In the genomic region with DNA sequence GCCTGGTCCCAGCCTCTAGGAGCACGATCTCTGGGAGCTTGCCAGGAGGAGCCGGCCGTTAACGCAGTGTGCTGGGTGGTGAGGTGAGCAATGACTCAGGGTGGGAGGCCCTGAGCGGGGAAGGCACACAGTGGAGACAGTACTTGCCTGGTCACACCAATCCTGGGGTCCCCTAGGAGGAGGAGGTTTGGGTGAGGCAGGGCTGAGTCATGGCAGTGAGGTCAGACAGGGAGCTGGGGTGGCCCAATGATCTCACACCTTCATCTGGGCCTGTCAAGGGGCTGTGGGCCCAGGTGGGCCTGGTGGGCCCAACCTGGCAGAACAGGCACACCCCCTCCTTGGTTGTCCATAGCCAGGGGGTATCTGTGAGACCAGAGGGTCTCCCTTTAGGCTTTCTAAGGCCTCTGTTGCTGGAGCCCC, we compare ENCODE assay signal across 13 cellular contexts. TPM values are rescaled to one million over a fixed set of nuclear protein-coding genes. Genes with fewer than 3 reads are reported as not detected.
A peak's percentile ranks its signal among the peaks of the same experiment; 100 is the strongest.
DNase-seq lines count a peak whose midpoint lies in the region; ATAC-seq, FAIRE-seq and TF ChIP-seq lines count a peak whose summit lies in the region.
"Had no signal": no experiment of that assay in that cellular context is flagged by ENCODE, and none has a peak within 500 bp of the region (broad histone marks: within the 10 kb centered on the region; RNA-seq: fewer than 3 reads in every experiment).

No MANE protein-coding gene starts in this region.

- no peaks in the 10 kb centered on the region for H4K20me1 ChIP-seq in astrocyte (ENCODE audit: insufficient read depth, low read length)

- H2AFZ ChIP-seq in astrocyte (ENCODE audit: low read depth, low read length), result no peak overlapping the region

- no peaks in the 10 kb centered on the region for H3K36me3 Mint-ChIP-seq in CD8-positive, alpha-beta memory T cell
- H3K36me3 Mint-ChIP-seq in astrocyte (ENCODE audit: low read depth, unreplicated experiment), result no peaks in the 10 kb centered on the region
- no peaks in the 10 kb centered on the region for H3K36me3 Mint-ChIP-seq in naive thymus-derived CD8-positive, alpha-beta T cell

- no peaks in the 10 kb centered on the region for H3K4me1 ChIP-seq in CD8-positive, alpha-beta memory T cell (ENCODE audit: insufficient read depth, low read length)
- H3K4me1 ChIP-seq in astrocyte (ENCODE audit: insufficient read depth, low read length), result peaks cover 36% of the 10 kb centered on the region
- H3K4me1 ChIP-seq in esophagus muscularis mucosa, result peaks cover 31 to 45% (median 36%) of the 10 kb centered on the region in 4 donors

- CTCF ChIA-PET in CD8-positive, alpha-beta memory T cell (lab: Charles Lee), result interaction anchor here (0.9 kb wide), 1 partner anchor 9 kb away, joined by 3 read pairs; no protein-coding TSS in a partner anchor

- H3K4me2 ChIP-seq in astrocyte (ENCODE audit: low read length), result peak overlapping the region; percentile 3

- H3K9ac ChIP-seq in astrocyte (ENCODE audit: low read length), result peak overlapping the region; percentile 42

- TF ChIP-seq CTCF in astrocyte (IDR thresholded peaks at IDR 0.05; ENCODE audit: insufficient read depth, low read depth, low read length), result no peak
- TF ChIP-seq CTCF in kidney epithelial cell (IDR thresholded peaks at IDR 0.05; ENCODE audit: insufficient read depth, low read length, poor library complexity, severe bottlenecking), result no peak
- TF ChIP-seq CTCF in esophagus muscularis mucosa (IDR thresholded peaks at IDR 0.05), result no peak

- no peak overlapping the region for H3K4me3 ChIP-seq in CD8-positive, alpha-beta memory T cell (ENCODE audit: low read length)
- H3K4me3 ChIP-seq in astrocyte (ENCODE audit: insufficient read depth, low read depth, low read length) (no peak overlapping the region), kidney epithelial cell (ENCODE audit: low read depth, low read length) (no peak overlapping the region), esophagus muscularis mucosa (no peak overlapping the region)
- H3K4me3 ChIP-seq: SK-N-MC had no signal

- no peak overlapping the region for H3K4me3 Mint-ChIP-seq in CD8-positive, alpha-beta memory T cell
- H3K4me3 Mint-ChIP-seq in astrocyte (ENCODE audit: unreplicated experiment), result no peak overlapping the region
- H3K4me3 Mint-ChIP-seq in naive thymus-derived CD8-positive, alpha-beta T cell, result no peak overlapping the region

- peak overlapping the region; percentile 16 for H3K27ac ChIP-seq in CD8-positive, alpha-beta memory T cell (ENCODE audit: low read depth, low read length)
- H3K27ac ChIP-seq in astrocyte (ENCODE audit: low read depth, low read length) (peak overlapping the region; percentile 51), esophagus muscularis mucosa (replicated peaks in 1 of 4) (peak overlapping the region in 1 of 4 donors; percentile 90)
- H3K27ac ChIP-seq: SK-N-MC had no signal

- no peak for TF ChIP-seq EP300 in esophagus muscularis mucosa (IDR thresholded peaks at IDR 0.05)

- POLR2A ChIA-PET in CD8-positive, alpha-beta memory T cell (lab: Charles Lee), result no interaction called here
- POLR2A ChIA-PET in naive thymus-derived CD8-positive, alpha-beta T cell (lab: Charles Lee), result no interaction called here

- peaks cover 6 to 19% of the 10 kb centered on the region in 2 donors for H3K27me3 Mint-ChIP-seq in CD8-positive, alpha-beta memory T cell
- H3K27me3 Mint-ChIP-seq in astrocyte (ENCODE audit: low read depth, unreplicated experiment), result no peaks in the 10 kb centered on the region
- H3K27me3 Mint-ChIP-seq in naive thymus-derived CD8-positive, alpha-beta T cell, result peaks cover 11 to 52% (median 28%) of the 10 kb centered on the region in 5 donors

- H3K4me1 Mint-ChIP-seq in CD8-positive, alpha-beta memory T cell, result peaks cover 3 to 9% (median 5%) of the 10 kb centered on the region in 3 donors
- peaks cover 18% of the 10 kb centered on the region for H3K4me1 Mint-ChIP-seq in astrocyte (ENCODE audit: low read depth, unreplicated experiment)
- peaks cover 3 to 8% (median 6%) of the 10 kb centered on the region in 4 donors for H3K4me1 Mint-ChIP-seq in naive thymus-derived CD8-positive, alpha-beta T cell

- H3K79me2 ChIP-seq in astrocyte (ENCODE audit: insufficient read depth, low read length), result no peaks in the 10 kb centered on the region

- no CpG with 5 or more reads among the region's 5 CpGs for WGBS in esophagus muscularis mucosa

- DNase-seq in CD8-positive, alpha-beta memory T cell, result no peak
- DNase-seq in HPDE6-E6E7 (ENCODE audit: extremely low spot score) (peak; percentile 94), astrocyte (ENCODE audit: low read depth) (peak; percentile 91), kidney epithelial cell (ENCODE audit: low read depth) (peak; percentile 90), esophagus muscularis mucosa (ENCODE audit: extremely low spot score) (no peak)
- no peak for DNase-seq in naive thymus-derived CD8-positive, alpha-beta T cell
- DNase-seq: activated effector memory CD4-positive, alpha-beta T cell treated with Interleukin-2 at 50 U/mL for 16 hours; NCI-H146 had no signal

- FAIRE-seq in astrocyte (lab: Jason Lieb, UNC), result peak; percentile 9
- FAIRE-seq: frontal cortex, G401.6 had no signal

- H3K9me3 ChIP-seq in CD8-positive, alpha-beta memory T cell (ENCODE audit: low read length), result no peaks in the 10 kb centered on the region
- no peaks in the 10 kb centered on the region for H3K9me3 ChIP-seq in astrocyte (ENCODE audit: insufficient read depth, low read depth, low read length)
- no peaks in the 10 kb centered on the region for H3K9me3 ChIP-seq in esophagus muscularis mucosa

- H3K27me3 ChIP-seq in CD8-positive, alpha-beta memory T cell (ENCODE audit: insufficient read depth, low read length, poor library complexity, severe bottlenecking), result no peaks in the 10 kb centered on the region
- no peaks in the 10 kb centered on the region for H3K27me3 ChIP-seq in astrocyte (ENCODE audit: insufficient read depth, low read length)
- H3K27me3 ChIP-seq in kidney epithelial cell (ENCODE audit: control insufficient read depth, insufficient read depth, low read length), result no peaks in the 10 kb centered on the region
- no peaks in the 10 kb centered on the region for H3K27me3 ChIP-seq in esophagus muscularis mucosa

- H3K9me3 Mint-ChIP-seq in CD8-positive, alpha-beta memory T cell, result no peaks in the 10 kb centered on the region
- H3K9me3 Mint-ChIP-seq in astrocyte (ENCODE audit: unreplicated experiment), result no peaks in the 10 kb centered on the region
- no peaks in the 10 kb centered on the region for H3K9me3 Mint-ChIP-seq in naive thymus-derived CD8-positive, alpha-beta T cell

- no peak overlapping the region for H3K27ac Mint-ChIP-seq in CD8-positive, alpha-beta memory T cell
- H3K27ac Mint-ChIP-seq in astrocyte (ENCODE audit: unreplicated experiment), result no peak overlapping the region
- no peak overlapping the region for H3K27ac Mint-ChIP-seq in naive thymus-derived CD8-positive, alpha-beta T cell

- no peak for TF ChIP-seq POLR2A in esophagus muscularis mucosa (IDR thresholded peaks at IDR 0.05; ENCODE audit: low read depth)

- no peaks in the 10 kb centered on the region for H3K36me3 ChIP-seq in CD8-positive, alpha-beta memory T cell (ENCODE audit: insufficient read depth, low read length)
- H3K36me3 ChIP-seq in astrocyte (ENCODE audit: insufficient read depth, low read length) (no peaks in the 10 kb centered on the region), kidney epithelial cell (ENCODE audit: control insufficient read depth, insufficient read depth, low read length) (no peaks in the 10 kb centered on the region), esophagus muscularis mucosa (no peaks in the 10 kb centered on the region)

- intact Hi-C loops in esophagus muscularis mucosa (cut with DNase I), result no loop called here

- ATAC-seq in GM18517 (IDR thresholded peaks at IDR 0.05; ENCODE audit: unreplicated experiment) (no peak), GM21723 (IDR thresholded peaks at IDR 0.05; ENCODE audit: unreplicated experiment) (no peak)
- ATAC-seq in naive thymus-derived CD8-positive, alpha-beta T cell, result no peak

RNA-seq across cellular contexts. Expression of a gene that starts 8.6 kb away (rescaled TPM):
- not detected for total RNA-seq in CD8-positive, alpha-beta memory T cell
- polyA plus RNA-seq in CD8-positive, alpha-beta memory T cell, result not detected
- total RNA-seq in astrocyte (0.45 TPM in 1 of 2 replicates, not detected in the other), kidney epithelial cell (0.96 TPM in 1 of 2 replicates, not detected in the other), esophagus muscularis mucosa (1 to 10 TPM in 1 of 4 donors, under 1 TPM in 1, not detected in 2; 0.40 to 1.2 TPM)
- total RNA-seq in naive thymus-derived CD8-positive, alpha-beta T cell, result not detected
- polyA plus RNA-seq in naive thymus-derived CD8-positive, alpha-beta T cell, result not detected
- total RNA-seq: frontal cortex had no signal

Comparison
In these comparisons a context has a peak if more than half of its experiments do, and no peak if none do; other contexts are left out.
1. DNase-seq: peak in HPDE6-E6E7 (single experiment), astrocyte (single experiment) and kidney epithelial cell (single experiment); none in CD8-positive, alpha-beta memory T cell (0 of 5), esophagus muscularis mucosa (single experiment) and naive thymus-derived CD8-positive, alpha-beta T cell (0 of 10).